In the genomic region with DNA sequence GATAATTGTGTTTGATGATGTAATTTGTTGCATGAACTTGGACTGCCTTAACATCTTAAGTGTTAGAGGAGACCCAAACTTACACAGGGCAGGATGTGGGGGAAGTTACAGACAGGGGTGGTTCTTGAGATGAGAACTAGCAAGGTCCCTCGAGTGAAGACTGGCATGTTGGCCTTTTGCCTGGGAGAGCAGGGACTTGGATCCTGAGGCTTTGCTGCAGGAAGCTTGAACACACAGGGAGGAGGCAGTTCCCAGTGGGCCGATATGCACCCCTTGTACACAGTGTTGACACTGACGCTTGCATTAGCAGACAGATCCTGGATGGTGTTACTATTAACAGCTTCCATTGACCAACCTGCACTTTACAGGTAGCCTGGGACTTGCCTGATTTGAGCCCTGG, we compare ENCODE assay signal across 15 cellular contexts. TPM values are rescaled to one million over a fixed set of nuclear protein-coding genes. Genes with fewer than 3 reads are reported as not detected.
A peak's percentile ranks its signal among the peaks of the same experiment; 100 is the strongest.
DNase-seq lines count a peak whose midpoint lies in the region; ATAC-seq lines count a peak whose summit lies in the region.
"Had no signal": no experiment of that assay in that cellular context is flagged by ENCODE, and none has a peak within 500 bp of the region (broad histone marks: within the 10 kb centered on the region; RNA-seq: fewer than 3 reads in every experiment).

No MANE protein-coding gene starts in this region.

- peak overlapping the region; percentile 37 for H3K4me3 Mint-ChIP-seq in activated CD4-positive, alpha-beta T cell treated with anti-CD3 and anti-CD28 coated beads, Interleukin-2, amount 10 ng/mL, durations not matched to agents 7 days and 5 days
- peak overlapping the region; percentile 59 for H3K4me3 Mint-ChIP-seq in T-helper 1 cell treated with Interleukin-12 subunit alpha and Interleukin-12 subunit beta and Interleukin-4 antibody, amounts not matched to agents 30 μg/mL and 1 μg/mL, for 36 hours
- peak overlapping the region; percentile 34 for H3K4me3 Mint-ChIP-seq in stimulated activated effector memory CD8-positive, alpha-beta T cell treated with anti-CD3 and anti-CD28 coated beads, Interleukin-12 subunit alpha, Interleukin-12 subunit beta, amount 100 ng/mL, for 72 hours
- H3K4me3 Mint-ChIP-seq: neural progenitor cell had no signal

- peak overlapping the region; percentile 76 for H3K27ac Mint-ChIP-seq in activated CD4-positive, alpha-beta T cell treated with anti-CD3 and anti-CD28 coated beads, Interleukin-2, amount 10 ng/mL, durations not matched to agents 7 days and 5 days
- peak overlapping the region; percentile 84 for H3K27ac Mint-ChIP-seq in T-helper 1 cell treated with Interleukin-12 subunit alpha and Interleukin-12 subunit beta and Interleukin-4 antibody, amounts not matched to agents 30 μg/mL and 1 μg/mL, for 36 hours
- no peak overlapping the region for H3K27ac Mint-ChIP-seq in stimulated activated effector memory CD8-positive, alpha-beta T cell treated with anti-CD3 and anti-CD28 coated beads, Interleukin-12 subunit alpha, Interleukin-12 subunit beta, amount 100 ng/mL, for 72 hours
- H3K27ac Mint-ChIP-seq: neural progenitor cell had no signal

- peaks cover 28% of the 10 kb centered on the region for H3K4me1 Mint-ChIP-seq in activated CD4-positive, alpha-beta T cell treated with anti-CD3 and anti-CD28 coated beads, Interleukin-2, amount 10 ng/mL, durations not matched to agents 7 days and 5 days
- peaks cover 24% of the 10 kb centered on the region for H3K4me1 Mint-ChIP-seq in T-helper 1 cell treated with Interleukin-12 subunit alpha and Interleukin-12 subunit beta and Interleukin-4 antibody, amounts not matched to agents 30 μg/mL and 1 μg/mL, for 36 hours (ENCODE audit: low read depth)
- H3K4me1 Mint-ChIP-seq in stimulated activated effector memory CD8-positive, alpha-beta T cell treated with anti-CD3 and anti-CD28 coated beads, Interleukin-12 subunit alpha, Interleukin-12 subunit beta, amount 100 ng/mL, for 72 hours, result peaks cover 35% of the 10 kb centered on the region
- H3K4me1 Mint-ChIP-seq: neural progenitor cell had no signal

- no peaks in the 10 kb centered on the region for H3K9me3 Mint-ChIP-seq in activated CD4-positive, alpha-beta T cell treated with anti-CD3 and anti-CD28 coated beads, Interleukin-2, amount 10 ng/mL, durations not matched to agents 7 days and 5 days
- H3K9me3 Mint-ChIP-seq in T-helper 1 cell treated with Interleukin-12 subunit alpha and Interleukin-12 subunit beta and Interleukin-4 antibody, amounts not matched to agents 30 μg/mL and 1 μg/mL, for 36 hours, result no peaks in the 10 kb centered on the region
- H3K9me3 Mint-ChIP-seq in stimulated activated effector memory CD8-positive, alpha-beta T cell treated with anti-CD3 and anti-CD28 coated beads, Interleukin-12 subunit alpha, Interleukin-12 subunit beta, amount 100 ng/mL, for 72 hours, result no peaks in the 10 kb centered on the region

- DNase-seq in activated CD4-positive, alpha-beta T cell treated with anti-CD3 and anti-CD28 coated beads, Interleukin-2, amount 10 ng/mL, durations not matched to agents 7 days and 5 days, result peak; percentile 39
- no peak for DNase-seq in activated CD4-positive, alpha-beta T cell treated with anti-CD3 and anti-CD28 coated beads for 1 hour
- peak; percentile 9 for DNase-seq in central memory CD4-positive, alpha-beta T cell
- peak in 1 of 2 donors; percentile 52 for DNase-seq in stimulated activated effector memory CD8-positive, alpha-beta T cell treated with anti-CD3 and anti-CD28 coated beads, Interleukin-12 subunit alpha, Interleukin-12 subunit beta, amount 100 ng/mL, for 72 hours (ENCODE audit: low spot score in 2 of 2)
- no peak for DNase-seq in NCI-H2171 (lab: John Stamatoyannopoulos, UW)
- no peak for DNase-seq in GM03348 (ENCODE audit: low spot score)
- DNase-seq: colonic mucosa, mesendoderm, NCI-H1105, psoas muscle had no signal

- CTCF ChIA-PET in activated CD4-positive, alpha-beta T cell treated with anti-CD3 and anti-CD28 coated beads, Interleukin-2, amount 10 ng/mL, durations not matched to agents 7 days and 5 days (lab: Charles Lee), result interaction anchor here (1.8 kb wide), 1 partner anchor 16 kb away, joined by 6 read pairs; no protein-coding TSS in a partner anchor

- ATAC-seq in stimulated activated effector memory CD8-positive, alpha-beta T cell treated with anti-CD3 and anti-CD28 coated beads, Interleukin-12 subunit alpha, Interleukin-12 subunit beta, amount 100 ng/mL, for 72 hours, result peak; percentile 77
- no peak for ATAC-seq in GM18909 (IDR thresholded peaks at IDR 0.05; ENCODE audit: poor library complexity, unreplicated experiment)
- ATAC-seq: A549, psoas muscle had no signal

- no peaks in the 10 kb centered on the region for H3K27me3 Mint-ChIP-seq in activated CD4-positive, alpha-beta T cell treated with anti-CD3 and anti-CD28 coated beads, Interleukin-2, amount 10 ng/mL, durations not matched to agents 7 days and 5 days
- peaks cover 8% of the 10 kb centered on the region for H3K27me3 Mint-ChIP-seq in T-helper 1 cell treated with Interleukin-12 subunit alpha and Interleukin-12 subunit beta and Interleukin-4 antibody, amounts not matched to agents 30 μg/mL and 1 μg/mL, for 36 hours (ENCODE audit: low read depth)

- H3K36me3 Mint-ChIP-seq in activated CD4-positive, alpha-beta T cell treated with anti-CD3 and anti-CD28 coated beads, Interleukin-2, amount 10 ng/mL, durations not matched to agents 7 days and 5 days (ENCODE audit: low read depth), result no peaks in the 10 kb centered on the region
- H3K36me3 Mint-ChIP-seq in T-helper 1 cell treated with Interleukin-12 subunit alpha and Interleukin-12 subunit beta and Interleukin-4 antibody, amounts not matched to agents 30 μg/mL and 1 μg/mL, for 36 hours (ENCODE audit: low read depth), result peaks cover 1% of the 10 kb centered on the region
- no peaks in the 10 kb centered on the region for H3K36me3 Mint-ChIP-seq in stimulated activated effector memory CD8-positive, alpha-beta T cell treated with anti-CD3 and anti-CD28 coated beads, Interleukin-12 subunit alpha, Interleukin-12 subunit beta, amount 100 ng/mL, for 72 hours
- H3K36me3 Mint-ChIP-seq: neural progenitor cell had no signal

- POLR2A ChIA-PET in activated CD4-positive, alpha-beta T cell treated with anti-CD3 and anti-CD28 coated beads, Interleukin-2, amount 10 ng/mL, durations not matched to agents 7 days and 5 days (lab: Charles Lee), result no interaction called here

RNA-seq across cellular contexts. Expression of a gene that starts 47.5 kb away (rescaled TPM):
- total RNA-seq in activated CD4-positive, alpha-beta T cell treated with anti-CD3 and anti-CD28 coated beads, Interleukin-2, amount 10 ng/mL, durations not matched to agents 7 days and 5 days, result not detected
- total RNA-seq: HT-29 had no signal

Comparison
In these comparisons a context has a peak if more than half of its experiments do, and no peak if none do; other contexts are left out.
1. DNase-seq: peak in activated CD4-positive, alpha-beta T cell treated with anti-CD3 and anti-CD28 coated beads, Interleukin-2, amount 10 ng/mL, durations not matched to agents 7 days and 5 days (single experiment) and central memory CD4-positive, alpha-beta T cell (single experiment); none in activated CD4-positive, alpha-beta T cell treated with anti-CD3 and anti-CD28 coated beads for 1 hour (single experiment), NCI-H2171 (single experiment) and GM03348 (single experiment).
2. Peak in every context shown above with its lines, with median percentiles within 50 percentile points of each other: H3K4me3 Mint-ChIP-seq.